Comparison of ENCODE assay signal across 25 cellular contexts in genomic region chr13:113366031-113366588, GRCh38. TPM values are rescaled to one million over a fixed set of nuclear protein-coding genes. Genes with fewer than 3 reads are reported as not detected.
DNase-seq lines count a peak whose midpoint lies in the region; ATAC-seq, FAIRE-seq and TF ChIP-seq lines count a peak whose summit lies in the region.
"Had no signal": no experiment of that assay in that cellular context is flagged by ENCODE, and none has a peak within 500 bp of the region (broad histone marks: within the 10 kb centered on the region; RNA-seq: fewer than 3 reads in every experiment).

No MANE protein-coding gene starts in this region.

- peaks cover 10% of the 10 kb centered on the region; the same call in 1 of the 2 replicates for H3K23me2 ChIP-seq in H1 (ENCODE audit: low read depth, low read length)

- H3K9me3 Mint-ChIP-seq in progenitor cell of endocrine pancreas (ENCODE audit: low read depth) = no peaks in the 10 kb centered on the region
- H3K9me3 Mint-ChIP-seq: activated CD4-positive, alpha-beta T cell treated with anti-CD3 and anti-CD28 coated beads, Interleukin-2, amount 10 ng/mL, durations not matched to agents 7 days and 5 days; dendritic cell treated with granulocyte-macrophage colony-stimulating factor and Interleukin-4, amounts not matched to agents 40 ng/mL and 50 ng/mL, for 4 days; memory B cell had no signal

- TF ChIP-seq CTCF in RWPE2 (IDR thresholded peaks at IDR 0.05; ENCODE audit: poor library complexity, severe bottlenecking) (no peak), H1 (IDR thresholded peaks at IDR 0.05; ENCODE audit: control extremely low read depth in 1 of 3, insufficient read depth in 1 of 3, low read depth in 1 of 3, low read length in 3 of 3) (no peak), progenitor cell of endocrine pancreas (IDR thresholded peaks at IDR 0.05; ENCODE audit: unreplicated experiment) (no peak)

- H3K4me1 Mint-ChIP-seq in progenitor cell of endocrine pancreas (ENCODE audit: low read depth) = peaks cover 3% of the 10 kb centered on the region
- H3K4me1 Mint-ChIP-seq: memory B cell had no signal

- peaks cover 3 to 21% of the 10 kb centered on the region in 2 experiments for H3K79me2 ChIP-seq in H1 (ENCODE audit: control insufficient read depth in 1 of 2, insufficient read depth in 2 of 2, low read length in 2 of 2)

- FAIRE-seq in H1 (lab: Jason Lieb, UNC) = no peak
- FAIRE-seq: endothelial cell of umbilical vein, GM12891 had no signal

- H3K36me3 ChIP-seq in H7 (replicated peaks; ENCODE audit: control insufficient read depth, insufficient read depth, low read length) (no peaks in the 10 kb centered on the region), RWPE2 (ENCODE audit: low read depth) (no peaks in the 10 kb centered on the region), H1 (ENCODE audit: control insufficient read depth in 2 of 4, insufficient read depth in 4 of 4, low read length in 3 of 4) (no peaks in the 10 kb centered on the region; a peak in 1 of 8 replicates)
- H3K36me3 ChIP-seq: cardiac muscle cell, tibial artery had no signal

- no peak overlapping the region for H4K8ac ChIP-seq in H1 (ENCODE audit: extremely low read depth, insufficient read depth, low read length)

- TF ChIP-seq POLR2A in H1 (IDR thresholded peaks at IDR 0.05; ENCODE audit: control extremely low read depth in 1 of 2, low read depth in 2 of 2, low read length in 2 of 2) = no peak

- H3K27ac Mint-ChIP-seq in progenitor cell of endocrine pancreas = no peak overlapping the region
- H3K27ac Mint-ChIP-seq: activated CD4-positive, alpha-beta T cell treated with anti-CD3 and anti-CD28 coated beads, Interleukin-2, amount 10 ng/mL, durations not matched to agents 7 days and 5 days; dendritic cell treated with granulocyte-macrophage colony-stimulating factor and Interleukin-4, amounts not matched to agents 40 ng/mL and 50 ng/mL, for 4 days; memory B cell had no signal

- no peak overlapping the region for H3K23ac ChIP-seq in H1 (ENCODE audit: insufficient read length)

- no peak for TF ChIP-seq EP300 in H1 (IDR thresholded peaks at IDR 0.05; ENCODE audit: borderline replicate concordance in 1 of 2, low read depth in 2 of 2, low read length in 2 of 2)

- H3K56ac ChIP-seq in H1 (replicated peaks; ENCODE audit: insufficient read length, low read depth, low read length) = no peak overlapping the region

- H3K4me1 ChIP-seq in RWPE2 (ENCODE audit: insufficient read depth, poor library complexity, severe bottlenecking) = no peaks in the 10 kb centered on the region
- peaks cover 2 to 28% (median 7%) of the 10 kb centered on the region in 4 experiments for H3K4me1 ChIP-seq in H1 (replicated peaks in 1 of 4; ENCODE audit: control insufficient read depth in 3 of 4, insufficient read depth in 4 of 4, low read length in 3 of 4)

- CTCF ChIA-PET in H1 (lab: Charles Lee; ENCODE audit: partially characterized antibody) = interaction anchor here (1.1 to 2.6 kb wide), 8 partner anchors 13 to 219 kb away, joined by 3 to 15 read pairs (median 5); no protein-coding TSS in a partner anchor

- peak overlapping the region; percentile 38 for H2BK120ac ChIP-seq in H1 (replicated peaks; ENCODE audit: low read depth, low read length)

- no peaks in the 10 kb centered on the region for H3K27me3 Mint-ChIP-seq in progenitor cell of endocrine pancreas

- POLR2A ChIA-PET in H1 (lab: Charles Lee; ENCODE audit: partially characterized antibody) = interaction anchor here (0.6 to 7.3 kb wide), 10 partner anchors 8 to 156 kb away, joined by 3 to 78 read pairs (median 6); partner anchors contain the start of gene CUL4A

- H2AFZ ChIP-seq in H1 (ENCODE audit: low read length) = no peak overlapping the region
- H2AFZ ChIP-seq: hepatocyte had no signal

- H3K4ac ChIP-seq in H1 (replicated peaks; ENCODE audit: insufficient read length, low read depth, low read length) = peak overlapping the region; percentile 77

- H3K4me3 Mint-ChIP-seq in progenitor cell of endocrine pancreas (ENCODE audit: low read depth) = no peak overlapping the region
- H3K4me3 Mint-ChIP-seq: dendritic cell treated with granulocyte-macrophage colony-stimulating factor and Interleukin-4, amounts not matched to agents 40 ng/mL and 50 ng/mL, for 4 days had no signal

- H3K27ac ChIP-seq in RWPE2 (ENCODE audit: poor library complexity, severe bottlenecking) (no peak overlapping the region), H1 (ENCODE audit: low read depth, low read length) (no peak overlapping the region)
- H3K27ac ChIP-seq: cardiac muscle cell, hepatocyte, tibial artery had no signal

- H3K4me3 ChIP-seq in H7 (ENCODE audit: insufficient read depth, low read depth, low read length) = no peak overlapping the region
- H3K4me3 ChIP-seq in RWPE2 (ENCODE audit: severe bottlenecking) = no peak overlapping the region
- no peak overlapping the region for H3K4me3 ChIP-seq in H1 (ENCODE audit: extremely low read depth in 1 of 4, insufficient read depth in 2 of 4, low read depth in 3 of 4, low read length in 4 of 4)
- H3K4me3 ChIP-seq: cardiac muscle cell, hepatocyte, tibial artery had no signal

- H3K36me3 Mint-ChIP-seq in progenitor cell of endocrine pancreas (ENCODE audit: insufficient read depth) = no peaks in the 10 kb centered on the region

- H3K9me3 ChIP-seq in RWPE2 (ENCODE audit: severe bottlenecking) = no peaks in the 10 kb centered on the region
- H3K9me3 ChIP-seq in H1 (ENCODE audit: insufficient read depth in 2 of 2, low read depth in 1 of 2, low read length in 1 of 2) = no peaks in the 10 kb centered on the region; a peak in 1 of 4 replicates
- H3K9me3 ChIP-seq: tibial artery had no signal

- H2BK20ac ChIP-seq in H1 (ENCODE audit: low read length) = 0 out of 2 replicates have a peak overlapping the region, but pooled peaks have one; percentile 48

- no peak overlapping the region for H2AK5ac ChIP-seq in H1 (ENCODE audit: low read depth, low read length)

- H2BK5ac ChIP-seq in H1 (ENCODE audit: low read depth, low read length) = 0 out of 2 replicates have a peak overlapping the region, but pooled peaks have one; percentile 66

- H3K14ac ChIP-seq in H1 (ENCODE audit: insufficient read length) = no peak overlapping the region

- H2BK12ac ChIP-seq in H1 (ENCODE audit: low read depth, low read length) = peak overlapping the region; percentile 90; the same call in 1 of the 2 replicates

- peak overlapping the region; percentile 69 for H4K91ac ChIP-seq in H1 (replicated peaks; ENCODE audit: insufficient read length, low read length)

- H2BK15ac ChIP-seq in H1 (ENCODE audit: low read length) = 0 out of 2 replicates have a peak overlapping the region, but pooled peaks have one; percentile 81

- 94% methylated on average over 7 of the region's 8 CpGs; no CpG with 5 or more reads in 1 of the 2 experiments for WGBS in H1 (ENCODE audit: extremely low coverage in 1 of 2, insufficient coverage in 1 of 2, insufficient read length in 1 of 2, insufficient replicate concordance in 2 of 2, low coverage in 1 of 2, low lambda C conversion rate in 2 of 2, missing lambda C conversion rate in 1 of 2), 2 experiments

- H3K4me2 ChIP-seq in H1 (ENCODE audit: insufficient read depth in 1 of 2, low read depth in 2 of 2, low read length in 2 of 2) = no peak overlapping the region
- H3K4me2 ChIP-seq: hepatocyte had no signal

- no peak overlapping the region for H4K5ac ChIP-seq in H1 (ENCODE audit: insufficient read length, low read depth, low read length)

- no peak for TF ChIP-seq RAD21 in H1 (IDR thresholded peaks at IDR 0.05 in 1 of 2, conservative IDR thresholded peaks at IDR 0.05 in 1 of 2; ENCODE audit: low read depth in 2 of 2, low read length in 2 of 2)

- ATAC-seq in RWPE2 (ENCODE audit: low read depth) = peak; percentile 2; the same call in 1 of the 3 replicates
- ATAC-seq: SK-N-SH treated with all-trans-retinoic acid at 6 μM for 48 hours had no signal

- DNase-seq in H7 (peak; percentile 76), RWPE2 (ENCODE audit: low spot score) (no peak), H1 (ENCODE audit: low read depth in 1 of 2, low spot score in 2 of 2) (peak in 1 of 2 experiments; percentile 50), progenitor cell of endocrine pancreas (ENCODE audit: low spot score, unreplicated experiment) (peak; percentile 9), NCI-H2107 (lab: John Stamatoyannopoulos, UW) (no peak), hepatic stellate cell (ENCODE audit: low spot score) (no peak), HPDE6-E6E7 (ENCODE audit: extremely low spot score) (no peak)
- DNase-seq: activated CD4-positive, alpha-beta T cell treated with anti-CD3 and anti-CD28 coated beads, Interleukin-2, amount 10 ng/mL, durations not matched to agents 7 days and 5 days; amygdala; DMS79 treated with DMSO at 0.1 percent for 48 hours; foreskin fibroblast; Karpas-422; NCI-H2029 treated with DMSO at 0.1 percent for 48 hours; NCI-H446 treated with DMSO at 0.1 percent for 48 hours; RPMI8226; stimulated activated CD4-positive, alpha-beta T cell treated with anti-CD3 and anti-CD28 coated beads, Interleukin-2, amount 100 ng/mL, for 24 hours; stimulated activated naive CD4-positive, alpha-beta T cell had no signal

- H4K20me1 ChIP-seq in H1 (replicated peaks in 1 of 2; ENCODE audit: control insufficient read depth in 1 of 2, insufficient read depth in 2 of 2, low read length in 2 of 2) = peaks cover 0 to 4% of the 10 kb centered on the region in 2 experiments

- H3K27me3 ChIP-seq in H7 (ENCODE audit: control insufficient read depth, insufficient read depth, low read length) = no peaks in the 10 kb centered on the region
- no peaks in the 10 kb centered on the region for H3K27me3 ChIP-seq in RWPE2 (ENCODE audit: insufficient read depth, poor library complexity, severe bottlenecking)
- 0 out of 7 replicates have a peak, but pooled peaks cover 0 to 4% (median 0%) of the 10 kb centered on the region in 4 experiments for H3K27me3 ChIP-seq in H1 (replicated peaks in 1 of 4; ENCODE audit: control insufficient read depth in 3 of 4, extremely low read depth in 1 of 4, insufficient read depth in 3 of 4, low read length in 3 of 4)
- H3K27me3 ChIP-seq: cardiac muscle cell, hepatocyte had no signal

- peaks cover 3% of the 10 kb centered on the region for H3K79me1 ChIP-seq in H1 (ENCODE audit: low read depth, low read length)

- H3K18ac ChIP-seq in H1 (ENCODE audit: extremely low read depth, low read length) = peak overlapping the region; percentile 24; the same call in 1 of the 2 replicates

- no peak overlapping the region for H3K9ac ChIP-seq in H1 (replicated peaks in 1 of 4; ENCODE audit: extremely low read depth in 1 of 4, low read depth in 3 of 4, low read length in 3 of 4)

RNA-seq across cellular contexts. Expression of gene GRTP1, which starts 2.2 kb away (rescaled TPM):
- total RNA-seq in H7 (2014; rRNA removed; shearing (Covaris generic)) = 36.5 and 55.9 TPM in 2 replicates
- 52.0 and 54.3 TPM in 2 replicates for total RNA-seq in H1 (2021; fragmentation: NEBNext Ultra II Directional; extraction: Animal tissue kit (Norgen Biotek cat#: 25700))
- 34.7 and 47.5 TPM in 2 replicates for polyA plus RNA-seq in H1 (2011; rRNA removed)
- polyA plus RNA-seq in H1 (2011; cell fraction: cytosol; rRNA removed) = 42.5 TPM
- polyA plus RNA-seq in H1 (2011; cell fraction: nucleus; rRNA removed) = 44.3 TPM
- 42.4 to 45.7 TPM (median 42.7 TPM) in 4 replicates for polyA plus RNA-seq in H1 (2012, experiment 1 of 2)
- 43.5 TPM for polyA plus RNA-seq in H1 (2012, experiment 2 of 2)
- 29.8 TPM for polyA plus RNA-seq in H1 (2013, experiment 1 of 2)
- 25.9 TPM for polyA plus RNA-seq in H1 (2013, experiment 2 of 2)
- polyA minus RNA-seq in H1 (2011; rRNA and poly(A)+ RNA removed) = 15.8 and 16.3 TPM in 2 replicates
- polyA minus RNA-seq in H1 (2011; cell fraction: cytosol; rRNA and poly(A)+ RNA removed) = 33.6 TPM
- polyA minus RNA-seq in H1 (2011; cell fraction: nucleus; rRNA and poly(A)+ RNA removed) = 39.4 TPM
- total RNA-seq in progenitor cell of endocrine pancreas = 22.6 and 26.1 TPM in 2 replicates
- total RNA-seq: endothelial cell of umbilical vein had no signal
- polyA plus RNA-seq: endothelial cell of umbilical vein had no signal

Comparison
In these comparisons a context has a peak if more than half of its experiments do, and no peak if none do; other contexts are left out.
1. DNase-seq: peak in H7 (single experiment) and progenitor cell of endocrine pancreas (single experiment); none in RWPE2 (single experiment), NCI-H2107 (single experiment), hepatic stellate cell (single experiment) and HPDE6-E6E7 (single experiment).